In the genomic region with DNA sequence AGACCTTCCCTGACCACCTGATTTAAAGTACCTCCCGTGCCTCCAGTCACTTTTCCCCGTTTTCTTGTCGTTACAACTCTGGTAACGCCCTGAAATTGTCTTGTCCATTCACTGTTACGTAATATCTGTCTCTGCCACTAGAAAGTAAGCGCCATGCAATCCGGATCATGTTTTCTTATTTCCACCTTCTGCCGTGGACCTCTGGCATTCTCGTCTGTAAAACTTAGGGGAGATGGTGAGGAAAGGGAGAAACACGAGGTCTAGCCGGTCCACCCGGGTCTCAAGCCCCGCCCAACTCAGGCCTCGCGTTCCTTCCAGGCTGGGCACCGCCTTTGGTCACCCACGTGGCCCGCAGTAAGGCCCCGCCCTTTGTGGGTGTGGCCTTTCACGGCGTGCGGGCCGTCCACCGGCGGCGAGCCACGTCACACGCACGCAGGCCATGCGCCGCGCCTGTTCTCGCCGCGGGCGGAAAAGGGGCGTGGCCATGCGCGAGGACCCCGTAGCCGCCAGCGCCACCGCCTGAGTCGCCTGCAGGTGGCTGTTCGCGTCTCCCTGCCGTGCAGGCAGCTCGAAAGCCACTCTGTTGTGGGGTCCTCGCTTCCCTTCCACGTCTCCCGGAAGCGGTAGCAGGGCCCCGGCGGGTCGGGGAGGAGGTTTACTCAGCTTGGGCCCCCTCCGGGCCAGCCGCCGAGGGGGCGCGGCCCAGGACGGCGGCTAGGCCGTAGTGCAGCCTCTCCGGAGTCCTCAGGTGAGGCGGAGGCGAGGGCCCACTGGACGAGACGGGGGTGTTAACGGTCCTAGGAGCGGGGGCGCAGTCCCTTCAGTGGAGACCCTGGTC, we compare ENCODE assay signal across 1 cellular context.
TF ChIP-seq lines count a peak whose summit lies in the region.

A gene with protein sequence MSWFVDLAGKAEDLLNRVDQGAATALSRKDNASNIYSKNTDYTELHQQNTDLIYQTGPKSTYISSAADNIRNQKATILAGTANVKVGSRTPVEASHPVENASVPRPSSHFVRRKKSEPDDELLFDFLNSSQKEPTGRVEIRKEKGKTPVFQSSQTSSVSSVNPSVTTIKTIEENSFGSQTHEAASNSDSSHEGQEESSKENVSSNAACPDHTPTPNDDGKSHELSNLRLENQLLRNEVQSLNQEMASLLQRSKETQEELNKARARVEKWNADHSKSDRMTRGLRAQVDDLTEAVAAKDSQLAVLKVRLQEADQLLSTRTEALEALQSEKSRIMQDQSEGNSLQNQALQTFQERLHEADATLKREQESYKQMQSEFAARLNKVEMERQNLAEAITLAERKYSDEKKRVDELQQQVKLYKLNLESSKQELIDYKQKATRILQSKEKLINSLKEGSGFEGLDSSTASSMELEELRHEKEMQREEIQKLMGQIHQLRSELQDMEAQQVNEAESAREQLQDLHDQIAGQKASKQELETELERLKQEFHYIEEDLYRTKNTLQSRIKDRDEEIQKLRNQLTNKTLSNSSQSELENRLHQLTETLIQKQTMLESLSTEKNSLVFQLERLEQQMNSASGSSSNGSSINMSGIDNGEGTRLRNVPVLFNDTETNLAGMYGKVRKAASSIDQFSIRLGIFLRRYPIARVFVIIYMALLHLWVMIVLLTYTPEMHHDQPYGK (plus strand): TSS at position 597 of the 838 bp plus-strand sequence. CDS start 3,133 bp downstream, outside the sequence.

TF ChIP-seq in H1, 55 proteins besides CTCF, POLR2A, EP300 and RAD21 (continues in another document):
- TF ChIP-seq YY1 (IDR thresholded peaks at IDR 0.05; ENCODE audit: low read depth, low read length) (no peak), TAF7 (optimal IDR thresholded peaks at IDR 0.05; ENCODE audit: borderline replicate concordance, low read depth, low read length) (no peak), CREB1 (IDR thresholded peaks at IDR 0.05) (peak; percentile 93), RFX5 (IDR thresholded peaks at IDR 0.05; ENCODE audit: borderline replicate concordance, low read depth, low read length) (no peak), CBX8 (IDR thresholded peaks at IDR 0.05; ENCODE audit: borderline replicate concordance, low read depth, low read length) (no peak), JUND (IDR thresholded peaks at IDR 0.05; ENCODE audit: low read length) (no peak), CHD2 (IDR thresholded peaks at IDR 0.05; ENCODE audit: low read length) (peak; percentile 51; the same call in 1 of the 2 replicates), GTF2F1 (IDR thresholded peaks at IDR 0.05; ENCODE audit: borderline replicate concordance, low read depth, low read length) (no peak), EZH2 (IDR thresholded peaks at IDR 0.05; ENCODE audit: low read depth, low read length, severe bottlenecking) (no peak), RXRA (IDR thresholded peaks at IDR 0.05; ENCODE audit: insufficient read depth, low read depth, low read length) (no peak), CEBPB (IDR thresholded peaks at IDR 0.05; ENCODE audit: low read depth, low read length) (peak; percentile 78), SIN3A (conservative IDR thresholded peaks at IDR 0.05 in 1 of 2, IDR thresholded peaks at IDR 0.05 in 1 of 2; ENCODE audit: low read depth in 1 of 2, low read length in 2 of 2) (peak; percentile 52 to 85; a peak in 2 of 4 replicates), SIRT6 (IDR thresholded peaks at IDR 0.05; ENCODE audit: low read length) (no peak), SP4 (IDR thresholded peaks at IDR 0.05; ENCODE audit: low read length) (peak; percentile 99), SRF (IDR thresholded peaks at IDR 0.05; ENCODE audit: low read depth, low read length) (0 out of 2 replicates have a peak, but pooled peaks have one; percentile 3), MAFK (IDR thresholded peaks at IDR 0.05; ENCODE audit: low read depth, low read length) (no peak), JUN (IDR thresholded peaks at IDR 0.05; ENCODE audit: low read depth, low read length) (no peak), BCL11A (IDR thresholded peaks at IDR 0.05; ENCODE audit: low read depth in 2 of 2, low read length in 2 of 2) (no peak), RNF2 (IDR thresholded peaks at IDR 0.05; ENCODE audit: borderline replicate concordance, low read depth, low read length, missing control alignments, poor library complexity, severe bottlenecking) (no peak), TAF1 (IDR thresholded peaks at IDR 0.05; ENCODE audit: low read depth, low read length) (peak; percentile 70; the same call in 1 of the 2 replicates), EGR1 (IDR thresholded peaks at IDR 0.05; ENCODE audit: borderline replicate concordance, low read depth, low read length) (no peak), KDM4A (IDR thresholded peaks at IDR 0.05; ENCODE audit: low read depth, low read length, severe bottlenecking) (no peak), TCF12 (IDR thresholded peaks at IDR 0.05; ENCODE audit: low read depth, low read length) (peak; percentile 68; the same call in 1 of the 2 replicates), ZNF274 (IDR thresholded peaks at IDR 0.05; ENCODE audit: borderline replicate concordance, extremely low read depth, low read length) (no peak), CTBP2 (IDR thresholded peaks at IDR 0.05; ENCODE audit: borderline replicate concordance, insufficient read depth, insufficient read length, low read length) (no peak), KDM5A (IDR thresholded peaks at IDR 0.05; ENCODE audit: low read length) (no peak), SUZ12 (IDR thresholded peaks at IDR 0.05; ENCODE audit: low read length) (peak; percentile 34; the same call in 1 of the 2 replicates), PHF8 (conservative IDR thresholded peaks at IDR 0.05; ENCODE audit: low read depth, low read length) (peak; percentile 78), HDAC6 (IDR thresholded peaks at IDR 0.05; ENCODE audit: low read depth, low read length) (no peak), NRF1 (IDR thresholded peaks at IDR 0.05; ENCODE audit: low read depth, low read length) (no peak), NANOG (IDR thresholded peaks at IDR 0.05; ENCODE audit: insufficient read depth, low read depth, low read length, poor library complexity, severe bottlenecking) (no peak), SP1 (IDR thresholded peaks at IDR 0.05; ENCODE audit: low read depth, low read length) (peak; percentile 64), SAP30 (IDR thresholded peaks at IDR 0.05; ENCODE audit: insufficient read depth, insufficient replicate concordance, low read length) (no peak), HDAC2 (IDR thresholded peaks at IDR 0.05; ENCODE audit: borderline replicate concordance in 1 of 2, low read depth in 2 of 2, low read length in 2 of 2) (peak; percentile 79 to 89; a peak in 2 of 4 replicates), RBBP5 (IDR thresholded peaks at IDR 0.05; ENCODE audit: borderline replicate concordance, low read depth, low read length) (0 out of 2 replicates have a peak, but pooled peaks have one; percentile 67), TEAD4 (IDR thresholded peaks at IDR 0.05; ENCODE audit: low read depth, low read length) (no peak), POLR2AphosphoS5 (IDR thresholded peaks at IDR 0.05; ENCODE audit: low read depth, low read length) (peak; percentile 66; the same call in 1 of the 2 replicates), KDM1A (IDR thresholded peaks at IDR 0.05; ENCODE audit: borderline replicate concordance, low read length) (0 out of 2 replicates have a peak, but pooled peaks have one; percentile 27), BACH1 (IDR thresholded peaks at IDR 0.05; ENCODE audit: low read length) (peak; percentile 95), FOSL1 (IDR thresholded peaks at IDR 0.05; ENCODE audit: insufficient read depth, low read depth, low read length) (no peak), SIX5 (IDR thresholded peaks at IDR 0.05; ENCODE audit: low read depth, low read length) (no peak), SP2 (IDR thresholded peaks at IDR 0.05; ENCODE audit: low read length) (no peak), CHD1 (IDR thresholded peaks at IDR 0.05; ENCODE audit: low read depth, low read length) (no peak), POU5F1 (IDR thresholded peaks at IDR 0.05; ENCODE audit: low read depth, low read length) (no peak), CBX5 (IDR thresholded peaks at IDR 0.05; ENCODE audit: low read depth, low read length) (no peak), ASH2L (IDR thresholded peaks at IDR 0.05; ENCODE audit: low read length) (peak; percentile 80), BRCA1 (IDR thresholded peaks at IDR 0.05; ENCODE audit: low read depth, low read length) (no peak), GABPA (IDR thresholded peaks at IDR 0.05; ENCODE audit: borderline replicate concordance, insufficient read depth, low read length) (no peak), TBP (IDR thresholded peaks at IDR 0.05; ENCODE audit: low read depth, low read length) (peak; percentile 51; the same call in 1 of the 2 replicates)
- TF ChIP-seq, protein P1, sequence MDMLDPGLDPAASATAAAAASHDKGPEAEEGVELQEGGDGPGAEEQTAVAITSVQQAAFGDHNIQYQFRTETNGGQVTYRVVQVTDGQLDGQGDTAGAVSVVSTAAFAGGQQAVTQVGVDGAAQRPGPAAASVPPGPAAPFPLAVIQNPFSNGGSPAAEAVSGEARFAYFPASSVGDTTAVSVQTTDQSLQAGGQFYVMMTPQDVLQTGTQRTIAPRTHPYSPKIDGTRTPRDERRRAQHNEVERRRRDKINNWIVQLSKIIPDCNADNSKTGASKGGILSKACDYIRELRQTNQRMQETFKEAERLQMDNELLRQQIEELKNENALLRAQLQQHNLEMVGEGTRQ (IDR thresholded peaks at IDR 0.05; ENCODE audit: low read length) = peak; percentile 84
- TF ChIP-seq, protein P2, sequence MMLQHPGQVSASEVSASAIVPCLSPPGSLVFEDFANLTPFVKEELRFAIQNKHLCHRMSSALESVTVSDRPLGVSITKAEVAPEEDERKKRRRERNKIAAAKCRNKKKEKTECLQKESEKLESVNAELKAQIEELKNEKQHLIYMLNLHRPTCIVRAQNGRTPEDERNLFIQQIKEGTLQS (IDR thresholded peaks at IDR 0.05; ENCODE audit: insufficient read depth, low read depth, low read length) = peak; percentile 52
- TF ChIP-seq, protein P3, sequence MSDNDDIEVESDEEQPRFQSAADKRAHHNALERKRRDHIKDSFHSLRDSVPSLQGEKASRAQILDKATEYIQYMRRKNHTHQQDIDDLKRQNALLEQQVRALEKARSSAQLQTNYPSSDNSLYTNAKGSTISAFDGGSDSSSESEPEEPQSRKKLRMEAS (IDR thresholded peaks at IDR 0.05) = peak; percentile 97
- TF ChIP-seq, protein P4, sequence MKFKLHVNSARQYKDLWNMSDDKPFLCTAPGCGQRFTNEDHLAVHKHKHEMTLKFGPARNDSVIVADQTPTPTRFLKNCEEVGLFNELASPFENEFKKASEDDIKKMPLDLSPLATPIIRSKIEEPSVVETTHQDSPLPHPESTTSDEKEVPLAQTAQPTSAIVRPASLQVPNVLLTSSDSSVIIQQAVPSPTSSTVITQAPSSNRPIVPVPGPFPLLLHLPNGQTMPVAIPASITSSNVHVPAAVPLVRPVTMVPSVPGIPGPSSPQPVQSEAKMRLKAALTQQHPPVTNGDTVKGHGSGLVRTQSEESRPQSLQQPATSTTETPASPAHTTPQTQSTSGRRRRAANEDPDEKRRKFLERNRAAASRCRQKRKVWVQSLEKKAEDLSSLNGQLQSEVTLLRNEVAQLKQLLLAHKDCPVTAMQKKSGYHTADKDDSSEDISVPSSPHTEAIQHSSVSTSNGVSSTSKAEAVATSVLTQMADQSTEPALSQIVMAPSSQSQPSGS (IDR thresholded peaks at IDR 0.05; ENCODE audit: low read length) = no peak
- TF ChIP-seq, protein P5, sequence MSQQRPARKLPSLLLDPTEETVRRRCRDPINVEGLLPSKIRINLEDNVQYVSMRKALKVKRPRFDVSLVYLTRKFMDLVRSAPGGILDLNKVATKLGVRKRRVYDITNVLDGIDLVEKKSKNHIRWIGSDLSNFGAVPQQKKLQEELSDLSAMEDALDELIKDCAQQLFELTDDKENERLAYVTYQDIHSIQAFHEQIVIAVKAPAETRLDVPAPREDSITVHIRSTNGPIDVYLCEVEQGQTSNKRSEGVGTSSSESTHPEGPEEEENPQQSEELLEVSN (IDR thresholded peaks at IDR 0.05) = peak; percentile 92
